Comparison of ENCODE assay signal across 10 cellular contexts in the genomic region with DNA sequence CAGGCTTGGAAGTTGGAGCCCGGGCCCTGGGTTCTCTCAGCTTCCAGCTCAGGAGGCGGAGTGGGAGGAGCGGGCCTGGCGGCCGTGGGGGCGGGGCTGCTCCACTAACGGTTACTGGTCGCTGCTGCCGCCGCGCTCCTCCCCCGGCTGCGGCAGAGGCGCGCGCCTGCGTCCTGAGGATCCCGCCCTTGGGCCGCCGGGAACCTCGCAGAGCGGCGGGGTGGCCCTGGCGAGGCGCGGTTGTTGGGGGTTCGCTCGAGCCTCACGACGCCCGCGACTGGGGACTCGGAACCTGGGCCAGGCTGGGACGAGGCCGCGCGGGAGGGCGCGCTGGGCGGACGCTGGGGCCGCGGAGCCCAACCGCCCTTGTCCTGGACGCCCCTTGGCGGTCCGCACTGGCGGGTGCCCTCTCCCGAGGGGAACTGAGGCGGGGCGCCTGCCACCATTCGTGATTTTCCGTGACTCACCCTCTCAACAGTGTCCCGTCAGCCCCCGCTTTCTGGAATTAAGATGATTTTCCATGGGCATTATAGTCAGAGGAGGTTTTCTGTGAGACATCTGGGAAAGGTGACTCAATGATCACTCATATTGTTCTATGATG. TPM values are rescaled to one million over a fixed set of nuclear protein-coding genes. Genes with fewer than 3 reads are reported as not detected.
DNase-seq lines count a peak whose midpoint lies in the region; ATAC-seq and TF ChIP-seq lines count a peak whose summit lies in the region.
"Had no signal": no experiment of that assay in that cellular context is flagged by ENCODE, and none has a peak within 500 bp of the region (broad histone marks: within the 10 kb centered on the region; RNA-seq: fewer than 3 reads in every experiment).

No MANE protein-coding gene starts in this region.

- no peaks in the 10 kb centered on the region for H3K9me3 ChIP-seq in right lobe of liver

- ATAC-seq in right lobe of liver (peak; percentile 61 to 95 (median 89)), GM21529 (IDR thresholded peaks at IDR 0.05; ENCODE audit: unreplicated experiment) (no peak)

- H3K27me3 ChIP-seq in brain microvascular endothelial cell (replicated peaks), result no peaks in the 10 kb centered on the region
- H3K27me3 ChIP-seq in right lobe of liver, result no peaks in the 10 kb centered on the region

- H3K4me1 Mint-ChIP-seq in Calu3 (ENCODE audit: low read depth, unreplicated experiment), result no peaks in the 10 kb centered on the region

- peaks cover 38% of the 10 kb centered on the region for H3K9me3 Mint-ChIP-seq in Calu3 (ENCODE audit: low read depth, unreplicated experiment)

- H3K4me3 ChIP-seq in brain microvascular endothelial cell (ENCODE audit: low read depth, low read length) (peak overlapping the region; percentile 24), right lobe of liver (peak overlapping the region in 2 of 3 donors; percentile 20 to 36)

- no peaks in the 10 kb centered on the region for H3K4me1 ChIP-seq in right lobe of liver

- H3K36me3 ChIP-seq in brain microvascular endothelial cell (replicated peaks), result no peaks in the 10 kb centered on the region
- no peaks in the 10 kb centered on the region for H3K36me3 ChIP-seq in right lobe of liver

- H3K27me3 Mint-ChIP-seq in Calu3 (ENCODE audit: unreplicated experiment), result no peaks in the 10 kb centered on the region

- in situ Hi-C loops in brain microvascular endothelial cell (cut with HindIII; ENCODE audit: low pct_ligation_motif_present, low sequenced_read_pairs), result no loop called here

- H3K4me3 Mint-ChIP-seq in Calu3 (ENCODE audit: low read depth, unreplicated experiment), result no peak overlapping the region

- no TSS peak for BruUV-seq in Calu3 (replicated peaks; lab: Mats Ljungman, UMichigan)

- 7% methylated on average over 11 of the region's 55 CpGs for WGBS in right lobe of liver (ENCODE audit: insufficient coverage, low coverage, low lambda C conversion rate, missing lambda C conversion rate)

- CTCF ChIA-PET in Calu3 (lab: Charles Lee), result no interaction called here

- TF ChIP-seq POLR2A in right lobe of liver (IDR thresholded peaks at IDR 0.05), result peak; percentile 45

- intact Hi-C loops in right lobe of liver (cut with DNase I) (no loop called here), Calu3 (cut with micrococcal nuclease; ENCODE audit: unreplicated experiment) (no loop called here)

- no peak for TF ChIP-seq CTCF in brain microvascular endothelial cell (IDR thresholded peaks at IDR 0.05; ENCODE audit: low read depth, low read length, missing control alignments)
- TF ChIP-seq CTCF in right lobe of liver (IDR thresholded peaks at IDR 0.05), result no peak
- TF ChIP-seq CTCF in Calu3 (IDR thresholded peaks at IDR 0.05; ENCODE audit: unreplicated experiment), result no peak

- H3K27ac ChIP-seq in brain microvascular endothelial cell, result no peak overlapping the region
- H3K27ac ChIP-seq in right lobe of liver, result no peak overlapping the region
- H3K27ac ChIP-seq: epithelial cell of prostate, KMS-11 had no signal

- DNase-seq in NCI-H2227 (lab: John Stamatoyannopoulos, UW; ENCODE audit: unreplicated experiment), result peak; percentile 29
- no peak for DNase-seq in NCI-H2227 treated with DMSO at 0.1 percent for 48 hours (lab: John Stamatoyannopoulos, UW)
- DNase-seq in brain microvascular endothelial cell, result no peak
- DNase-seq in right lobe of liver, result peak; percentile 57 to 76 (median 72)
- peak; percentile 7 for DNase-seq in stimulated activated CD8-positive, alpha-beta memory T cell treated with anti-CD3 and anti-CD28 coated beads, Interleukin-15, amount 100 ng/mL, for 24 hours (ENCODE audit: low read depth)
- no peak for DNase-seq in Calu3
- no peak for DNase-seq in NCI-H2107 (lab: John Stamatoyannopoulos, UW)

- H3K27ac Mint-ChIP-seq in Calu3 (ENCODE audit: unreplicated experiment), result no peak overlapping the region

- H3K36me3 Mint-ChIP-seq in Calu3 (ENCODE audit: insufficient read depth, unreplicated experiment), result no peaks in the 10 kb centered on the region

RNA-seq across cellular contexts. Expression of a gene that starts 34.1 kb away (rescaled TPM):
- not detected for total RNA-seq in right lobe of liver
- total RNA-seq in Calu3 (2022), result not detected in 2 replicates

RNA-seq across cellular contexts. Expression of a gene that starts 40.1 kb away (rescaled TPM):
- not detected for total RNA-seq in right lobe of liver
- not detected in 2 replicates for total RNA-seq in Calu3 (2022)

RNA-seq across cellular contexts. Expression of a gene that starts 51.3 kb away (rescaled TPM):
- total RNA-seq in right lobe of liver, result not detected
- total RNA-seq in Calu3 (2022), result not detected in 2 replicates

Comparison
In these comparisons a context has a peak if more than half of its experiments do, and no peak if none do; other contexts are left out.
1. DNase-seq: peak in NCI-H2227 (single experiment), right lobe of liver (3 of 3) and stimulated activated CD8-positive, alpha-beta memory T cell treated with anti-CD3 and anti-CD28 coated beads, Interleukin-15, amount 100 ng/mL, for 24 hours (single experiment); none in NCI-H2227 treated with DMSO at 0.1 percent for 48 hours (single experiment), brain microvascular endothelial cell (single experiment), Calu3 (single experiment) and NCI-H2107 (single experiment).